ENCODE assay signal across 24 cellular contexts in genomic region chr6:95614094-95614493, GRCh38. TPM values are rescaled to one million over a fixed set of nuclear protein-coding genes. Genes with fewer than 3 reads are reported as not detected.
A peak's percentile ranks its signal among the peaks of the same experiment; 100 is the strongest.
DNase-seq lines count a peak whose midpoint lies in the region; ATAC-seq and TF ChIP-seq lines count a peak whose summit lies in the region.
"Had no signal": no experiment of that assay in that cellular context is flagged by ENCODE, and none has a peak within 500 bp of the region (broad histone marks: within the 10 kb centered on the region; RNA-seq: fewer than 3 reads in every experiment).

No MANE protein-coding gene starts in this region.

- H3K27ac ChIP-seq in GM23248 (no peak overlapping the region), RWPE2 (ENCODE audit: poor library complexity, severe bottlenecking) (no peak overlapping the region)
- H3K27ac ChIP-seq in CD8-positive, alpha-beta memory T cell (ENCODE audit: low read depth, low read length) = no peak overlapping the region
- H3K27ac ChIP-seq: A549 had no signal

- no peak overlapping the region for H3K4me2 ChIP-seq in GM23248 (ENCODE audit: unreplicated experiment)
- H3K4me2 ChIP-seq: A549 had no signal

- in situ Hi-C loops in GM23248 (cut with MboI) = no loop called here

- no peak overlapping the region for H3K27ac Mint-ChIP-seq in CD8-positive, alpha-beta memory T cell
- H3K27ac Mint-ChIP-seq: CD4-positive, alpha-beta memory T cell had no signal

- H3K79me2 ChIP-seq in GM23248 (ENCODE audit: insufficient read depth) = no peaks in the 10 kb centered on the region

- no peaks in the 10 kb centered on the region for H3K4me1 ChIP-seq in GM23248 (ENCODE audit: insufficient read depth)
- H3K4me1 ChIP-seq in RWPE2 (ENCODE audit: insufficient read depth, poor library complexity, severe bottlenecking) = no peaks in the 10 kb centered on the region
- no peaks in the 10 kb centered on the region for H3K4me1 ChIP-seq in CD8-positive, alpha-beta memory T cell (ENCODE audit: insufficient read depth, low read length)
- H3K4me1 ChIP-seq: A549, Caco-2 had no signal

- POLR2A ChIA-PET in CD8-positive, alpha-beta memory T cell (lab: Charles Lee) = no interaction called here

- no peaks in the 10 kb centered on the region for H3K27me3 Mint-ChIP-seq in CD8-positive, alpha-beta memory T cell

- H3K9me3 Mint-ChIP-seq in CD8-positive, alpha-beta memory T cell = no peaks in the 10 kb centered on the region
- H3K9me3 Mint-ChIP-seq: CD4-positive, alpha-beta memory T cell had no signal

- H3K4me3 Mint-ChIP-seq in CD8-positive, alpha-beta memory T cell = no peak overlapping the region
- H3K4me3 Mint-ChIP-seq: CD4-positive, alpha-beta memory T cell had no signal

- no peaks in the 10 kb centered on the region for H3F3A ChIP-seq in GM23248 (ENCODE audit: insufficient read depth)

- no peaks in the 10 kb centered on the region for H4K20me1 ChIP-seq in GM23248 (ENCODE audit: insufficient read depth)

- H2AFZ ChIP-seq in GM23248 = no peak overlapping the region

- H3K36me3 Mint-ChIP-seq in CD8-positive, alpha-beta memory T cell = no peaks in the 10 kb centered on the region
- H3K36me3 Mint-ChIP-seq: CD4-positive, alpha-beta memory T cell had no signal

- H3K4me1 Mint-ChIP-seq in CD8-positive, alpha-beta memory T cell = no peaks in the 10 kb centered on the region
- H3K4me1 Mint-ChIP-seq: CD4-positive, alpha-beta memory T cell had no signal

- peak; percentile 38; the same call in 1 of the 3 replicates for ATAC-seq in RWPE2 (ENCODE audit: low read depth)
- no peak for ATAC-seq in HG02981 (IDR thresholded peaks at IDR 0.05; ENCODE audit: unreplicated experiment)
- ATAC-seq: A549 had no signal

- 69 to 76% methylated on average over 3 of the region's 3 CpGs for WGBS in GM23248 (ENCODE audit: low coverage in 1 of 2, low lambda C conversion rate in 2 of 2, missing lambda C conversion rate in 2 of 2), 2 experiments

- H3K4me3 ChIP-seq in GM23248 = no peak overlapping the region
- H3K4me3 ChIP-seq in RWPE2 (ENCODE audit: severe bottlenecking) = no peak overlapping the region
- no peak overlapping the region for H3K4me3 ChIP-seq in epithelial cell of esophagus (ENCODE audit: low read length)
- no peak overlapping the region for H3K4me3 ChIP-seq in CD8-positive, alpha-beta memory T cell (ENCODE audit: low read length)
- H3K4me3 ChIP-seq: A549 had no signal

- no peaks in the 10 kb centered on the region for H3K27me3 ChIP-seq in GM23248 (replicated peaks; ENCODE audit: insufficient read depth)
- no peaks in the 10 kb centered on the region for H3K27me3 ChIP-seq in RWPE2 (ENCODE audit: insufficient read depth, poor library complexity, severe bottlenecking)
- no peaks in the 10 kb centered on the region for H3K27me3 ChIP-seq in CD8-positive, alpha-beta memory T cell (ENCODE audit: insufficient read depth, low read length, poor library complexity, severe bottlenecking)

- DNase-seq in GM23248 = peak; percentile 4
- DNase-seq in RWPE2 (ENCODE audit: low spot score) = no peak
- DNase-seq in epithelial cell of esophagus (ENCODE audit: low read depth) = peak; percentile 10
- peak; percentile 31 for DNase-seq in kidney tubule cell (ENCODE audit: low spot score)
- no peak for DNase-seq in ureter (ENCODE audit: low spot score)
- DNase-seq in CD8-positive, alpha-beta memory T cell = no peak
- no peak for DNase-seq in amniotic stem cell (lab: John Stamatoyannopoulos, UW)
- DNase-seq: C1 segment of cervical spinal cord; Caco-2; CD4-positive, alpha-beta memory T cell; GF-D8; KBM-7; MV-4-11; NCI-H1105; NCI-H1436 treated with DMSO at 0.1 percent for 48 hours; NCI-H1930; NCI-H446 treated with DMSO at 0.1 percent for 48 hours; NCI-H526; NCI-H82; NK-92 treated with Interleukin-12 subunit alpha and Interleukin-12 subunit beta, amount 100 ng/mL, for 24 hours; RPMI8226; SHP77 treated with DMSO at 0.1 percent for 48 hours had no signal

- H3K9me3 ChIP-seq in GM23248 (ENCODE audit: low read depth) (no peaks in the 10 kb centered on the region), RWPE2 (ENCODE audit: severe bottlenecking) (no peaks in the 10 kb centered on the region)
- no peaks in the 10 kb centered on the region for H3K9me3 ChIP-seq in CD8-positive, alpha-beta memory T cell (ENCODE audit: low read length)
- H3K9me3 ChIP-seq: A549 had no signal

- no peaks in the 10 kb centered on the region for H3K9me2 ChIP-seq in GM23248 (ENCODE audit: insufficient read depth)

- CTCF ChIA-PET in CD8-positive, alpha-beta memory T cell (lab: Charles Lee) = no interaction called here

- TF ChIP-seq CTCF in RWPE2 (IDR thresholded peaks at IDR 0.05; ENCODE audit: poor library complexity, severe bottlenecking) (no peak), epithelial cell of esophagus (IDR thresholded peaks at IDR 0.05; ENCODE audit: insufficient read depth, low read depth, low read length, missing control alignments) (no peak)

- no peak overlapping the region for H3K9ac ChIP-seq in GM23248

- H3K36me3 ChIP-seq in GM23248 (ENCODE audit: low read depth) = no peaks in the 10 kb centered on the region
- H3K36me3 ChIP-seq in RWPE2 (ENCODE audit: low read depth) = no peaks in the 10 kb centered on the region
- no peaks in the 10 kb centered on the region for H3K36me3 ChIP-seq in CD8-positive, alpha-beta memory T cell (ENCODE audit: insufficient read depth, low read length)

RNA-seq across cellular contexts. Expression of gene MANEA, which starts 36.8 kb away (rescaled TPM):
- total RNA-seq in GM23248 (2014; rRNA removed; shearing (Covaris generic)) = 13.0 and 16.5 TPM in 2 replicates
- 12.3 TPM in 2 replicates for polyA plus RNA-seq in GM23248 (2016; fragmentation: Nextera tagmentation; extraction: Ambion mirVana)
- 22.4 TPM for total RNA-seq in ureter
- total RNA-seq in CD8-positive, alpha-beta memory T cell = 10 to 100 TPM; 19.3 to 23.1 TPM
- polyA plus RNA-seq in CD8-positive, alpha-beta memory T cell = 5.0 TPM

Comparison
In these comparisons a context has a peak if more than half of its experiments do, and no peak if none do; other contexts are left out.
1. DNase-seq: peak in GM23248 (single experiment), epithelial cell of esophagus (single experiment) and kidney tubule cell (single experiment); none in RWPE2 (single experiment), ureter (single experiment), CD8-positive, alpha-beta memory T cell (0 of 5) and amniotic stem cell (single experiment).